ENCODE assay signal across 39 cellular contexts in genomic region chr11:80943226-80943625, GRCh38.
"Had no signal": no experiment of that assay in that cellular context is flagged by ENCODE, and none has a peak within 500 bp of the region (broad histone marks: within the 10 kb centered on the region; RNA-seq: fewer than 3 reads in every experiment).

No MANE protein-coding gene starts in this region.

- H3K4me3 Mint-ChIP-seq: activated naive CD4-positive, alpha-beta T cell treated with anti-CD3 and anti-CD28 coated beads for 36 hours; activated naive CD4-positive, alpha-beta T cell treated with anti-CD3 and anti-CD28 coated beads, Interleukin-2, amount 10 ng/mL, durations not matched to agents 7 days and 5 days; activated naive CD4-positive, alpha-beta T cell treated with anti-CD3 and anti-CD28 coated beads, Interleukin-2, amount 50 U/mL, for 24 hours; activated naive CD8-positive, alpha-beta T cell; activated naive CD8-positive, alpha-beta T cell treated with anti-CD3 and anti-CD28 coated beads for 36 hours; activated naive CD8-positive, alpha-beta T cell treated with anti-CD3 and anti-CD28 coated beads, Interleukin-2, amount 10 ng/mL, durations not matched to agents 7 days and 5 days; activated naive CD8-positive, alpha-beta T cell treated with anti-CD3 and anti-CD28 coated beads, Interleukin-2, amount 50 U/mL, for 24 hours; activated T-cell treated with anti-CD3 and anti-CD28 coated beads, Interleukin-2, amount 50 U/mL, for 24 hours; activated T-cell treated with anti-CD3 and anti-CD28 coated beads, Interleukin-2, amount 50 U/mL, for 4 hours; activated T-cell treated with anti-CD3 and anti-CD28 coated beads, Interleukin-2, amount 50 U/mL, for 72 hours; activated T-helper 1 cell treated with anti-CD3 and anti-CD28 coated beads, Interleukin-12 subunit alpha, Interleukin-12 subunit beta, Interleukin-2, Interleukin-4 antibody, amounts not matched to agents 30 ng/mL and 10 ng/mL and 1 ng/mL, durations not matched to agents 14 hours and 24 hours and 36 hours; activated T-helper 17 cell treated with anti-CD3 and anti-CD28 coated beads, Interleukin-2, amount 50 U/mL, for 72 hours; brain; central memory CD8-positive, alpha-beta T cell had no signal

- H3K27ac Mint-ChIP-seq: activated naive CD4-positive, alpha-beta T cell treated with anti-CD3 and anti-CD28 coated beads for 36 hours; activated naive CD4-positive, alpha-beta T cell treated with anti-CD3 and anti-CD28 coated beads, Interleukin-2, amount 10 ng/mL, durations not matched to agents 7 days and 5 days; activated naive CD4-positive, alpha-beta T cell treated with anti-CD3 and anti-CD28 coated beads, Interleukin-2, amount 50 U/mL, for 24 hours; activated naive CD4-positive, alpha-beta T cell treated with anti-CD3 and anti-CD28 coated beads, Interleukin-2, amount 50 U/mL, for 72 hours; activated naive CD8-positive, alpha-beta T cell; activated naive CD8-positive, alpha-beta T cell treated with anti-CD3 and anti-CD28 coated beads for 36 hours; activated naive CD8-positive, alpha-beta T cell treated with anti-CD3 and anti-CD28 coated beads, Interleukin-2, amount 10 ng/mL, durations not matched to agents 7 days and 5 days; activated naive CD8-positive, alpha-beta T cell treated with anti-CD3 and anti-CD28 coated beads, Interleukin-2, amount 50 U/mL, for 24 hours; activated T-cell treated with anti-CD3 and anti-CD28 coated beads, Interleukin-2, amount 50 U/mL, for 24 hours; activated T-cell treated with anti-CD3 and anti-CD28 coated beads, Interleukin-2, amount 50 U/mL, for 72 hours; activated T-helper 1 cell treated with anti-CD3 and anti-CD28 coated beads, Interleukin-12 subunit alpha, Interleukin-12 subunit beta, Interleukin-2, Interleukin-4 antibody, amounts not matched to agents 30 ng/mL and 10 ng/mL and 1 ng/mL, durations not matched to agents 14 hours and 24 hours and 36 hours; activated T-helper 17 cell treated with anti-CD3 and anti-CD28 coated beads, Interleukin-2, amount 50 U/mL, for 72 hours; activated T-helper 2 cell treated with anti-CD3 and anti-CD28 coated beads, Interferon-gamma antibody, Interleukin-2, Interleukin-4, amounts not matched to agents 10 μg/mL and 5 μg/mL and 100 μg/mL, durations not matched to agents 14 hours and 24 hours and 36 hours; brain had no signal

- H3K4me3 ChIP-seq: adrenal gland, ascending aorta, body of pancreas, breast epithelium, cardiac muscle cell had no signal

- H3K36me3 ChIP-seq: adrenal gland, ascending aorta, brain microvascular endothelial cell, breast epithelium, cardiac muscle cell had no signal

- H3K4me1 ChIP-seq: adrenal gland, ascending aorta, body of pancreas, breast epithelium had no signal

- H3K27me3 ChIP-seq: adrenal gland, ascending aorta, body of pancreas, brain microvascular endothelial cell, breast epithelium had no signal

- H3K9me3 Mint-ChIP-seq: activated naive CD4-positive, alpha-beta T cell treated with anti-CD3 and anti-CD28 coated beads, Interleukin-2, amount 50 U/mL, for 24 hours; activated naive CD8-positive, alpha-beta T cell treated with anti-CD3 and anti-CD28 coated beads for 36 hours; activated naive CD8-positive, alpha-beta T cell treated with anti-CD3 and anti-CD28 coated beads, Interleukin-2, amount 50 U/mL, for 24 hours; activated T-helper 1 cell treated with anti-CD3 and anti-CD28 coated beads, Interleukin-12 subunit alpha, Interleukin-12 subunit beta, Interleukin-2, Interleukin-4 antibody, amounts not matched to agents 30 ng/mL and 10 ng/mL and 1 ng/mL, durations not matched to agents 14 hours and 24 hours and 36 hours had no signal

- H3K9me3 ChIP-seq: adrenal gland, ascending aorta, body of pancreas, breast epithelium had no signal

- DNase-seq: activated effector memory CD4-positive, alpha-beta T cell treated with anti-CD3 and anti-CD28 coated beads, Interleukin-2, amount 50 U/mL, for 16 hours; activated effector memory CD4-positive, alpha-beta T cell treated with Interleukin-2 at 50 U/mL for 16 hours; activated gamma-delta T cell; activated gamma-delta T cell treated with Interleukin-2 at 50 U/mL for 16 hours; activated naive CD4-positive, alpha-beta T cell; activated naive CD4-positive, alpha-beta T cell treated with anti-CD3 and anti-CD28 coated beads for 36 hours; activated naive CD4-positive, alpha-beta T cell treated with anti-CD3 and anti-CD28 coated beads, Interleukin-2, amount 10 ng/mL, durations not matched to agents 7 days and 5 days; activated naive CD4-positive, alpha-beta T cell treated with anti-CD3 and anti-CD28 coated beads, Interleukin-2, amount 50 U/mL, for 16 hours; activated naive CD4-positive, alpha-beta T cell treated with Interleukin-2 at 50 U/mL for 16 hours; activated naive CD8-positive, alpha-beta T cell treated with anti-CD3 and anti-CD28 coated beads for 36 hours; activated naive CD8-positive, alpha-beta T cell treated with anti-CD3 and anti-CD28 coated beads, Interleukin-2, amount 10 ng/mL, durations not matched to agents 7 days and 5 days; activated naive CD8-positive, alpha-beta T cell treated with anti-CD3 and anti-CD28 coated beads, Interleukin-2, amount 50 U/mL, for 24 hours; activated T-cell treated with anti-CD3 and anti-CD28 coated beads, Interleukin-2, amount 50 U/mL, for 24 hours; activated T-cell treated with anti-CD3 and anti-CD28 coated beads, Interleukin-2, amount 50 U/mL, for 4 hours; activated T-cell treated with anti-CD3 and anti-CD28 coated beads, Interleukin-2, amount 50 U/mL, for 48 hours; activated T-cell treated with anti-CD3 and anti-CD28 coated beads, Interleukin-2, amount 50 U/mL, for 72 hours; adrenal gland; amniotic stem cell; amygdala; anterior cingulate cortex; aorta; body of pancreas; brain microvascular endothelial cell; caudate nucleus; central memory CD4-positive, alpha-beta T cell; cerebellar nuclear complex had no signal

- H3K36me3 Mint-ChIP-seq: activated naive CD4-positive, alpha-beta T cell treated with anti-CD3 and anti-CD28 coated beads, Interleukin-2, amount 10 ng/mL, durations not matched to agents 7 days and 5 days; activated naive CD4-positive, alpha-beta T cell treated with anti-CD3 and anti-CD28 coated beads, Interleukin-2, amount 50 U/mL, for 24 hours; activated naive CD4-positive, alpha-beta T cell treated with anti-CD3 and anti-CD28 coated beads, Interleukin-2, amount 50 U/mL, for 72 hours; activated naive CD8-positive, alpha-beta T cell; activated naive CD8-positive, alpha-beta T cell treated with anti-CD3 and anti-CD28 coated beads for 36 hours; activated naive CD8-positive, alpha-beta T cell treated with anti-CD3 and anti-CD28 coated beads, Interleukin-2, amount 10 ng/mL, durations not matched to agents 7 days and 5 days; brain had no signal

- H3K4me1 Mint-ChIP-seq: activated naive CD4-positive, alpha-beta T cell treated with anti-CD3 and anti-CD28 coated beads, Interleukin-2, amount 10 ng/mL, durations not matched to agents 7 days and 5 days; activated naive CD4-positive, alpha-beta T cell treated with anti-CD3 and anti-CD28 coated beads, Interleukin-2, amount 50 U/mL, for 24 hours; activated naive CD8-positive, alpha-beta T cell treated with anti-CD3 and anti-CD28 coated beads for 36 hours; activated naive CD8-positive, alpha-beta T cell treated with anti-CD3 and anti-CD28 coated beads, Interleukin-2, amount 10 ng/mL, durations not matched to agents 7 days and 5 days; activated naive CD8-positive, alpha-beta T cell treated with anti-CD3 and anti-CD28 coated beads, Interleukin-2, amount 50 U/mL, for 24 hours; activated T-helper 17 cell treated with anti-CD3 and anti-CD28 coated beads, Interleukin-2, amount 50 U/mL, for 72 hours; brain; central memory CD8-positive, alpha-beta T cell had no signal

- H3K27me3 Mint-ChIP-seq: activated naive CD4-positive, alpha-beta T cell treated with anti-CD3 and anti-CD28 coated beads, Interleukin-2, amount 10 ng/mL, durations not matched to agents 7 days and 5 days; activated naive CD4-positive, alpha-beta T cell treated with anti-CD3 and anti-CD28 coated beads, Interleukin-2, amount 50 U/mL, for 24 hours; activated naive CD8-positive, alpha-beta T cell; activated naive CD8-positive, alpha-beta T cell treated with anti-CD3 and anti-CD28 coated beads for 36 hours; activated naive CD8-positive, alpha-beta T cell treated with anti-CD3 and anti-CD28 coated beads, Interleukin-2, amount 10 ng/mL, durations not matched to agents 7 days and 5 days; activated naive CD8-positive, alpha-beta T cell treated with anti-CD3 and anti-CD28 coated beads, Interleukin-2, amount 50 U/mL, for 24 hours; activated T-cell treated with anti-CD3 and anti-CD28 coated beads, Interleukin-2, amount 50 U/mL, for 24 hours; activated T-helper 17 cell treated with anti-CD3 and anti-CD28 coated beads, Interleukin-2, amount 50 U/mL, for 72 hours; brain; central memory CD8-positive, alpha-beta T cell had no signal

- FAIRE-seq: astrocyte, bronchial epithelial cell had no signal

- ATAC-seq: activated naive CD4-positive, alpha-beta T cell treated with anti-CD3 and anti-CD28 coated beads, Interleukin-2, amount 50 U/mL, for 72 hours; activated naive CD8-positive, alpha-beta T cell treated with anti-CD3 and anti-CD28 coated beads, Interleukin-2, amount 50 U/mL, for 24 hours; activated T-cell treated with anti-CD3 and anti-CD28 coated beads, Interleukin-2, amount 50 U/mL, for 4 hours; activated T-cell treated with anti-CD3 and anti-CD28 coated beads, Interleukin-2, amount 50 U/mL, for 72 hours; activated T-helper 17 cell treated with anti-CD3 and anti-CD28 coated beads, Interleukin-2, amount 50 U/mL, for 72 hours; body of pancreas had no signal

- H3K27ac ChIP-seq: adrenal gland, ascending aorta, body of pancreas, brain microvascular endothelial cell, breast epithelium, cardiac muscle cell had no signal
